In genomic region chrX:72100051-72100755, GRCh38 we compare ENCODE assay signal across 12 cellular contexts. TPM values are rescaled to one million over a fixed set of nuclear protein-coding genes. Genes with fewer than 3 reads are reported as not detected.
DNase-seq lines count a peak whose midpoint lies in the region; ATAC-seq and TF ChIP-seq lines count a peak whose summit lies in the region.
"Had no signal": no experiment of that assay in that cellular context is flagged by ENCODE, and none has a peak within 500 bp of the region (broad histone marks: within the 10 kb centered on the region; RNA-seq: fewer than 3 reads in every experiment).

No MANE protein-coding gene starts in this region.

- H3K36me3 Mint-ChIP-seq in CD14-positive monocyte, result peaks cover 7 to 14% of the 10 kb centered on the region in 2 donors
- H3K36me3 Mint-ChIP-seq in central memory CD8-positive, alpha-beta T cell (ENCODE audit: insufficient read depth), result peaks cover 13% of the 10 kb centered on the region

- H3K27me3 ChIP-seq in brain microvascular endothelial cell (replicated peaks), result no peaks in the 10 kb centered on the region
- H3K27me3 ChIP-seq: suprapubic skin had no signal

- ATAC-seq in central memory CD8-positive, alpha-beta T cell (replicated peaks; ENCODE audit: extremely low read depth, poor library complexity, severe bottlenecking), result peak; percentile 49

- no peaks in the 10 kb centered on the region for H3K36me3 ChIP-seq in brain microvascular endothelial cell (replicated peaks)
- H3K36me3 ChIP-seq: suprapubic skin had no signal

- H3K4me3 Mint-ChIP-seq in CD14-positive monocyte, result peak overlapping the region in 1 of 2 donors; percentile 89
- peak overlapping the region; percentile 84 for H3K4me3 Mint-ChIP-seq in central memory CD8-positive, alpha-beta T cell

- no peak for DNase-seq in CD14-positive monocyte (ENCODE audit: low spot score)
- peak; percentile 52 for DNase-seq in DMS153 (lab: John Stamatoyannopoulos, UW)
- DNase-seq in NCI-H1436 (lab: John Stamatoyannopoulos, UW), result peak; percentile 30
- no peak for DNase-seq in central memory CD8-positive, alpha-beta T cell (ENCODE audit: low spot score in 2 of 2)
- no peak for DNase-seq in effector CD8-positive, alpha-beta T cell (lab: John Stamatoyannopoulos, UW)
- DNase-seq in amygdala (lab: John Stamatoyannopoulos, UW), result no peak
- no peak for DNase-seq in brain microvascular endothelial cell
- DNase-seq in stimulated activated CD4-positive, alpha-beta T cell treated with anti-CD3 and anti-CD28 coated beads, Interleukin-4, amount 100 ng/mL, for 4 hours, result no peak
- DNase-seq: Caco-2, GOT3, NCI-H1694 had no signal

- H3K27me3 Mint-ChIP-seq in CD14-positive monocyte (ENCODE audit: low read depth in 3 of 3), result peaks cover 0 to 34% (median 0%) of the 10 kb centered on the region in 3 donors
- no peaks in the 10 kb centered on the region for H3K27me3 Mint-ChIP-seq in central memory CD8-positive, alpha-beta T cell

- in situ Hi-C loops in brain microvascular endothelial cell (cut with HindIII; ENCODE audit: low pct_ligation_motif_present, low sequenced_read_pairs), result no loop called here

- peaks cover 69% of the 10 kb centered on the region for H3K4me1 Mint-ChIP-seq in CD14-positive monocyte
- H3K4me1 Mint-ChIP-seq in central memory CD8-positive, alpha-beta T cell, result peaks cover 47% of the 10 kb centered on the region

- intact Hi-C loops in CD14-positive monocyte (cut with micrococcal nuclease), result no loop called here

- peaks cover 0 to 8% (median 3%) of the 10 kb centered on the region in 7 donors for H3K9me3 Mint-ChIP-seq in CD14-positive monocyte
- H3K9me3 Mint-ChIP-seq in central memory CD8-positive, alpha-beta T cell, result no peaks in the 10 kb centered on the region

- no peak overlapping the region for H3K4me3 ChIP-seq in brain microvascular endothelial cell (ENCODE audit: low read depth, low read length)
- H3K4me3 ChIP-seq: suprapubic skin had no signal

- H3K27ac Mint-ChIP-seq in CD14-positive monocyte, result peak overlapping the region; percentile 97 to 99 (median 98)
- peak overlapping the region; percentile 96 for H3K27ac Mint-ChIP-seq in central memory CD8-positive, alpha-beta T cell (ENCODE audit: low read depth)

- TF ChIP-seq CTCF in CD14-positive monocyte (IDR thresholded peaks at IDR 0.05) (no peak), brain microvascular endothelial cell (IDR thresholded peaks at IDR 0.05; ENCODE audit: low read depth, low read length, missing control alignments) (no peak)

- H3K27ac ChIP-seq in brain microvascular endothelial cell, result no peak overlapping the region
- H3K27ac ChIP-seq: suprapubic skin had no signal

RNA-seq across cellular contexts. Expression of gene RTL5, which starts 31.5 kb away (rescaled TPM):
- under 1 TPM; 0.24 to 0.59 TPM for polyA plus RNA-seq in CD14-positive monocyte

Comparison
In these comparisons a context has a peak if more than half of its experiments do, and no peak if none do; other contexts are left out.
1. DNase-seq: peak in DMS153 (single experiment) and NCI-H1436 (single experiment); none in CD14-positive monocyte (single experiment), central memory CD8-positive, alpha-beta T cell (0 of 2), effector CD8-positive, alpha-beta T cell (single experiment), amygdala (0 of 56), brain microvascular endothelial cell (single experiment) and stimulated activated CD4-positive, alpha-beta T cell treated with anti-CD3 and anti-CD28 coated beads, Interleukin-4, amount 100 ng/mL, for 4 hours (0 of 2).